Comparison of ENCODE assay signal across 15 cellular contexts in the genomic region with DNA sequence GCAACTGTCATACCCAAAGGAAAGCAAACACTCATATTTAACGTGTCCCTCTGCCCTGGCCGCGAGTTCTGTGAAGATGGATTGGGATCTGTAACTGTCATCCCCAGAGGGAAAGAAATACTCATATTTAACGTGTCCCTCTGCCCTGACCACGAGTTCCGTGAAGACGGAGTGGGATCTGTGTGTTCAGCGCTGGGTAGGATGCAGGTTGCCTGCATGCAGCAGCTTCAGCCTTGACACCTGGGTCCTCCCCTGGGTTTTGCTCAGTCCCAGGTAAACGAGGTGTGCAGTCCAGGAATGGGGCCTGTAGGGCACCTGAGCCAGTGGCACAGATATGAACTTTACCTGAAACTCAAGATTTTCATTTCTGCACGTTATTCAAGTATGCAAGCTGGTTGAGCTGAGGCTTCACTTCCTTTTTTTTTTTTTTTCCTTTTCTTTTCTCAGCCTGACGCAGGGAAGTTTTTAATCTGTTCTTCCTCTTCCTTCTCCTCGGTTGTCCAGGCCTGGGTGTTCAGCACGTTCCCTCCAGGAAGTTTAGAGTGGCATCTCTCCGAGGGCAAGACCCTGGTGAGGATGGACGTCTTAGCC.
DNase-seq lines count a peak whose midpoint lies in the region; ATAC-seq, FAIRE-seq and TF ChIP-seq lines count a peak whose summit lies in the region.
"Had no signal": no experiment of that assay in that cellular context is flagged by ENCODE, and none has a peak within 500 bp of the region (broad histone marks: within the 10 kb centered on the region; RNA-seq: fewer than 3 reads in every experiment).

No MANE protein-coding gene starts in this region.

- H3K27ac ChIP-seq in BLaER1 treated with 17β-estradiol and CSF1 and Interleukin-3, amounts not matched to agents 10 nM and 100 nM: no peak overlapping the region
- no peak overlapping the region for H3K27ac ChIP-seq in H9 (ENCODE audit: insufficient read length, low read depth, low read length)
- no peak overlapping the region for H3K27ac ChIP-seq in GM12878 (ENCODE audit: control insufficient read depth, insufficient read depth)

- RAD21 ChIA-PET in GM12878 (lab: Charles Lee; ENCODE audit: unreplicated experiment): no interaction called here

- no peak overlapping the region for H2AFZ ChIP-seq in H9 (ENCODE audit: low read length)
- no peak overlapping the region for H2AFZ ChIP-seq in GM12878 (ENCODE audit: control insufficient read depth, low read depth, low read length)

- intact Hi-C loops in GM12878 (cut with micrococcal nuclease; ENCODE audit: unreplicated experiment): no loop called here

- H3K9me3 ChIP-seq in BLaER1 treated with 17β-estradiol and CSF1 and Interleukin-3, amounts not matched to agents 10 nM and 100 nM (replicated peaks in 1 of 11): no peaks in the 10 kb centered on the region; a peak in 1 of 22 replicates
- H3K9me3 ChIP-seq in H9 (ENCODE audit: control insufficient read depth, low read depth, low read length) (no peaks in the 10 kb centered on the region), GM12878 (replicated peaks; ENCODE audit: control insufficient read depth, insufficient read depth, low read length) (no peaks in the 10 kb centered on the region)
- H3K9me3 ChIP-seq: Caco-2, HAP-1 had no signal

- DNase-seq in H9 (peak; percentile 12), GM12878 (ENCODE audit: low read depth, low spot score) (no peak), osteocyte (ENCODE audit: extremely low spot score, unreplicated experiment) (peak; percentile 59), NCI-H510A (lab: John Stamatoyannopoulos, UW) (no peak), NCI-H1092 (lab: John Stamatoyannopoulos, UW) (no peak), activated gamma-delta T cell (lab: John Stamatoyannopoulos, UW) (no peak)
- DNase-seq: Caco-2; CD4-positive, CD25-positive, alpha-beta regulatory T cell; GDM1; NCI-H1105; NCI-H2081 treated with DMSO at 0.1 percent for 48 hours; NCI-H510A treated with DMSO at 0.1 percent for 48 hours; NCI-H774 had no signal

- no peak for TF ChIP-seq POLR2A in GM12878 (IDR thresholded peaks at IDR 0.05; ENCODE audit: low read depth, low read length)

- in situ Hi-C loops in GM12878 (cut with MboI): no loop called here

- TF ChIP-seq CTCF in H9 (conservative IDR thresholded peaks at IDR 0.05): no peak
- TF ChIP-seq CTCF in GM12878 (IDR thresholded peaks at IDR 0.05 in 2 of 3, conservative IDR thresholded peaks at IDR 0.05 in 1 of 3; ENCODE audit: control insufficient read depth in 2 of 3, extremely low read depth in 1 of 3, insufficient read depth in 1 of 3, low read depth in 3 of 3, low read length in 3 of 3): no peak
- TF ChIP-seq CTCF in osteocyte (IDR thresholded peaks at IDR 0.05): no peak

- H4K91ac ChIP-seq in H9 (ENCODE audit: insufficient read length, low read depth, low read length): no peak overlapping the region

- H3K18ac ChIP-seq in H9 (ENCODE audit: insufficient read length, low read depth, low read length): no peak overlapping the region

- SMC1A ChIA-PET in GM12878 (lab: Charles Lee; ENCODE audit: uncharacterized antibody, unreplicated experiment): no interaction called here

- H2BK5ac ChIP-seq in H9 (ENCODE audit: insufficient read length, low read length): no peak overlapping the region

- ATAC-seq in GM12878: no peak

- H3K56ac ChIP-seq in H9 (ENCODE audit: insufficient read length, low read depth, low read length): no peak overlapping the region

- no peak overlapping the region for H3K23ac ChIP-seq in H9 (ENCODE audit: insufficient read length, low read depth, low read length)

- H3T11ph ChIP-seq in H9 (ENCODE audit: low read length): no peak overlapping the region

- no peaks in the 10 kb centered on the region for H3K36me3 ChIP-seq in BLaER1 treated with 17β-estradiol and CSF1 and Interleukin-3, amounts not matched to agents 10 nM and 100 nM
- no peaks in the 10 kb centered on the region for H3K36me3 ChIP-seq in GM12878 (ENCODE audit: control insufficient read depth in 2 of 2, insufficient read depth in 2 of 2, low read length in 1 of 2)
- H3K36me3 ChIP-seq: HAP-1 had no signal

- no peaks in the 10 kb centered on the region for H3K27me3 ChIP-seq in BLaER1 treated with 17β-estradiol and CSF1 and Interleukin-3, amounts not matched to agents 10 nM and 100 nM
- H3K27me3 ChIP-seq in H9 (ENCODE audit: insufficient read depth, low read length) (no peaks in the 10 kb centered on the region), GM12878 (replicated peaks in 1 of 2; ENCODE audit: control insufficient read depth in 2 of 2, insufficient read depth in 2 of 2, low read length in 1 of 2) (no peaks in the 10 kb centered on the region)

- H3K9me3 Mint-ChIP-seq in H9: no peaks in the 10 kb centered on the region
- H3K9me3 Mint-ChIP-seq in osteocyte (ENCODE audit: unreplicated experiment): no peaks in the 10 kb centered on the region

- H3K4me3 ChIP-seq in BLaER1 treated with 17β-estradiol and CSF1 and Interleukin-3, amounts not matched to agents 10 nM and 100 nM: no peak overlapping the region
- H3K4me3 ChIP-seq in GM12878: no peak overlapping the region
- H3K4me3 ChIP-seq: HAP-1 had no signal

- H2BK15ac ChIP-seq in H9 (ENCODE audit: low read depth, low read length): no peak overlapping the region

- CTCF ChIA-PET in GM12878 (lab: Yijun Ruan, JAX): no interaction called here

- no peaks in the 10 kb centered on the region for H3K79me1 ChIP-seq in H9 (ENCODE audit: insufficient read depth, low read depth, low read length, poor library complexity, severe bottlenecking)

- H3K4ac ChIP-seq in H9 (ENCODE audit: low read depth, low read length): no peak overlapping the region

- WGBS in H9 (ENCODE audit: extremely low coverage, insufficient read length, low lambda C conversion rate): no CpG with 5 or more reads among the region's 15 CpGs
- WGBS in GM12878 (ENCODE audit: insufficient coverage, insufficient replicate concordance, low lambda C conversion rate, missing lambda C conversion rate): 43% methylated on average over 13 of the region's 15 CpGs

- H3K36me3 Mint-ChIP-seq in H9 (ENCODE audit: insufficient read depth in 1 of 3, low read depth in 3 of 3) (no peaks in the 10 kb centered on the region), osteocyte (ENCODE audit: unreplicated experiment) (no peaks in the 10 kb centered on the region)
- H3K36me3 Mint-ChIP-seq: CD4-positive, CD25-positive, alpha-beta regulatory T cell had no signal

- H3K79me2 ChIP-seq in H9 (ENCODE audit: insufficient read depth, low read length): no peaks in the 10 kb centered on the region
- no peaks in the 10 kb centered on the region for H3K79me2 ChIP-seq in GM12878 (ENCODE audit: control insufficient read depth, insufficient read depth, low read length)

- POLR2A ChIA-PET in GM12878 (lab: Charles Lee): no interaction called here

- H4K5ac ChIP-seq in H9 (ENCODE audit: insufficient read length, low read depth, low read length): no peak overlapping the region

- H3K14ac ChIP-seq in H9 (ENCODE audit: insufficient read depth, low read length): no peak overlapping the region

- H3K4me1 Mint-ChIP-seq in H9 (peaks cover 8 to 12% of the 10 kb centered on the region in 2 experiments), osteocyte (ENCODE audit: unreplicated experiment) (no peaks in the 10 kb centered on the region)
- H3K4me1 Mint-ChIP-seq: CD4-positive, CD25-positive, alpha-beta regulatory T cell had no signal

- TF ChIP-seq RAD21 in GM12878 (IDR thresholded peaks at IDR 0.05; ENCODE audit: insufficient read depth, low read depth, low read length): no peak

- no peak overlapping the region for H2AK5ac ChIP-seq in H9 (ENCODE audit: insufficient read length, low read length)

- H3K27me3 Mint-ChIP-seq in H9 (ENCODE audit: low read depth) (no peaks in the 10 kb centered on the region; the same call in none of the 2 replicates), osteocyte (ENCODE audit: unreplicated experiment) (peaks cover 24% of the 10 kb centered on the region)
- H3K27me3 Mint-ChIP-seq: CD4-positive, CD25-positive, alpha-beta regulatory T cell had no signal

- no peaks in the 10 kb centered on the region for H4K20me1 ChIP-seq in BLaER1 treated with 17β-estradiol and CSF1 and Interleukin-3, amounts not matched to agents 10 nM and 100 nM
- H4K20me1 ChIP-seq in H9 (ENCODE audit: control insufficient read depth, insufficient read depth, insufficient read length) (no peaks in the 10 kb centered on the region), GM12878 (ENCODE audit: control insufficient read depth, insufficient read depth) (no peaks in the 10 kb centered on the region)

- no peak for TF ChIP-seq EP300 in GM12878 (IDR thresholded peaks at IDR 0.05; ENCODE audit: borderline replicate concordance in 1 of 2, control insufficient read depth in 1 of 2, low read depth in 2 of 2, low read length in 2 of 2)

- no peak overlapping the region for H3K27ac Mint-ChIP-seq in H9
- no peak overlapping the region for H3K27ac Mint-ChIP-seq in osteocyte (ENCODE audit: unreplicated experiment)
- H3K27ac Mint-ChIP-seq: CD4-positive, CD25-positive, alpha-beta regulatory T cell had no signal

- H3K9ac ChIP-seq in BLaER1 treated with 17β-estradiol and CSF1 and Interleukin-3, amounts not matched to agents 10 nM and 100 nM: no peak overlapping the region
- H3K9ac ChIP-seq in H9 (ENCODE audit: extremely low read depth, insufficient read length, low read length): no peak overlapping the region
- no peak overlapping the region for H3K9ac ChIP-seq in GM12878 (ENCODE audit: control insufficient read depth, insufficient read depth, low read length)

- peak overlapping the region; percentile 45 to 81 (median 69) for H3K4me2 ChIP-seq in BLaER1 treated with 17β-estradiol and CSF1 and Interleukin-3, amounts not matched to agents 10 nM and 100 nM
- H3K4me2 ChIP-seq in H9 (ENCODE audit: insufficient read depth, insufficient read length, low read length) (no peak overlapping the region), GM12878 (ENCODE audit: control insufficient read depth, insufficient read depth) (no peak overlapping the region)

- H3K4me1 ChIP-seq in BLaER1 treated with 17β-estradiol and CSF1 and Interleukin-3, amounts not matched to agents 10 nM and 100 nM: peaks cover 33 to 37% (median 35%) of the 10 kb centered on the region in 10 experiments
- H3K4me1 ChIP-seq in H9 (ENCODE audit: insufficient read depth, low read length) (no peaks in the 10 kb centered on the region), GM12878 (ENCODE audit: control insufficient read depth, insufficient read depth, low read length) (no peaks in the 10 kb centered on the region; the same call in 1 of the 2 replicates)
- H3K4me1 ChIP-seq: Caco-2, HAP-1 had no signal

- no peak overlapping the region for H2BK120ac ChIP-seq in H9 (ENCODE audit: low read depth, low read length, poor library complexity, severe bottlenecking)

- H2BK20ac ChIP-seq in H9 (ENCODE audit: low read depth, low read length, poor library complexity, severe bottlenecking): no peak overlapping the region

- no peaks in the 10 kb centered on the region for H3K23me2 ChIP-seq in H9 (ENCODE audit: insufficient read length, low read depth, low read length, poor library complexity, severe bottlenecking)

- H3K4me3 Mint-ChIP-seq in H9 (no peak overlapping the region), osteocyte (ENCODE audit: unreplicated experiment) (no peak overlapping the region)
- H3K4me3 Mint-ChIP-seq: CD4-positive, CD25-positive, alpha-beta regulatory T cell had no signal

- no TSS peak for BruUV-seq in GM12878 (replicated peaks; lab: Mats Ljungman, UMichigan)

- H2BK12ac ChIP-seq in H9 (ENCODE audit: insufficient read length, low read depth, low read length): no peak overlapping the region

- no peak for FAIRE-seq in GM12878 (lab: Jason Lieb, UNC)

- no peak overlapping the region for H4K8ac ChIP-seq in H9 (replicated peaks; ENCODE audit: insufficient read length, low read depth, low read length)

Comparison
In these comparisons a context has a peak if more than half of its experiments do, and no peak if none do; other contexts are left out.
1. H3K4me2 ChIP-seq: peak in BLaER1 treated with 17β-estradiol and CSF1 and Interleukin-3, amounts not matched to agents 10 nM and 100 nM (11 of 11); none in H9 (single experiment) and GM12878 (single experiment).
2. DNase-seq: peak in H9 (single experiment) and osteocyte (single experiment); none in GM12878 (single experiment), NCI-H510A (single experiment), NCI-H1092 (single experiment) and activated gamma-delta T cell (single experiment).